In genomic region chr20:10590950-10591349, GRCh38 we compare ENCODE assay signal across 21 cellular contexts.
DNase-seq lines count a peak whose midpoint lies in the region; ATAC-seq, FAIRE-seq and TF ChIP-seq lines count a peak whose summit lies in the region.
"Had no signal": no experiment of that assay in that cellular context is flagged by ENCODE, and none has a peak within 500 bp of the region (broad histone marks: within the 10 kb centered on the region; RNA-seq: fewer than 3 reads in every experiment).

No MANE protein-coding gene starts in this region.

- H4K20me1 ChIP-seq in GM23248 (ENCODE audit: insufficient read depth) (no peaks in the 10 kb centered on the region), astrocyte (ENCODE audit: insufficient read depth, low read length) (no peaks in the 10 kb centered on the region)

- no peaks in the 10 kb centered on the region for H3K9me2 ChIP-seq in GM23248 (ENCODE audit: insufficient read depth)

- H3K9ac ChIP-seq in GM23248 (no peak overlapping the region), astrocyte (ENCODE audit: low read length) (no peak overlapping the region)

- intact Hi-C loops in sigmoid colon (cut with DNase I) = no loop called here

- H3K4me2 ChIP-seq in GM23248 (ENCODE audit: unreplicated experiment) = peak overlapping the region; percentile 9
- H3K4me2 ChIP-seq in astrocyte (ENCODE audit: low read length) = no peak overlapping the region

- H3K79me2 ChIP-seq in GM23248 (ENCODE audit: insufficient read depth) (no peaks in the 10 kb centered on the region), astrocyte (ENCODE audit: insufficient read depth, low read length) (no peaks in the 10 kb centered on the region)

- H3K9me3 Mint-ChIP-seq in astrocyte (ENCODE audit: unreplicated experiment) = no peaks in the 10 kb centered on the region
- H3K9me3 Mint-ChIP-seq: CD4-positive, alpha-beta T cell had no signal

- no peak overlapping the region for H2AFZ ChIP-seq in GM23248
- H2AFZ ChIP-seq in astrocyte (ENCODE audit: low read depth, low read length) = no peak overlapping the region

- no peaks in the 10 kb centered on the region for H3K27me3 Mint-ChIP-seq in astrocyte (ENCODE audit: low read depth, unreplicated experiment)
- H3K27me3 Mint-ChIP-seq: CD4-positive, alpha-beta T cell had no signal

- TF ChIP-seq POLR2A in sigmoid colon (IDR thresholded peaks at IDR 0.05) = no peak

- WGBS in GM23248 (ENCODE audit: low coverage in 1 of 2, low lambda C conversion rate in 2 of 2, missing lambda C conversion rate in 2 of 2), 2 experiments = 97 to 100% methylated on average over 1 of the region's 1 CpG
- WGBS in sigmoid colon, 2 donors = 96 to 98% methylated on average over 1 of the region's 1 CpG

- H3K4me3 ChIP-seq in GM23248 = no peak overlapping the region
- no peak overlapping the region for H3K4me3 ChIP-seq in astrocyte (ENCODE audit: insufficient read depth, low read depth, low read length)
- no peak overlapping the region for H3K4me3 ChIP-seq in sigmoid colon
- H3K4me3 ChIP-seq: mucosa of descending colon, vagina had no signal

- H3K27me3 ChIP-seq in GM23248 (replicated peaks; ENCODE audit: insufficient read depth) (no peaks in the 10 kb centered on the region), astrocyte (ENCODE audit: insufficient read depth, low read length) (no peaks in the 10 kb centered on the region), foreskin keratinocyte (no peaks in the 10 kb centered on the region), sigmoid colon (no peaks in the 10 kb centered on the region)
- H3K27me3 ChIP-seq: vagina had no signal

- H3K4me3 Mint-ChIP-seq in astrocyte (ENCODE audit: unreplicated experiment) = no peak overlapping the region
- H3K4me3 Mint-ChIP-seq: CD4-positive, alpha-beta T cell had no signal

- TF ChIP-seq CTCF in astrocyte (IDR thresholded peaks at IDR 0.05; ENCODE audit: insufficient read depth, low read depth, low read length) = no peak
- no peak for TF ChIP-seq CTCF in foreskin keratinocyte (conservative IDR thresholded peaks at IDR 0.05)
- TF ChIP-seq CTCF in sigmoid colon (IDR thresholded peaks at IDR 0.05) = no peak
- TF ChIP-seq CTCF in GM10266 (IDR thresholded peaks at IDR 0.05; ENCODE audit: control insufficient read depth, insufficient read depth, low read depth, missing control alignments) = no peak

- no peak overlapping the region for H3K27ac Mint-ChIP-seq in astrocyte (ENCODE audit: unreplicated experiment)
- H3K27ac Mint-ChIP-seq: CD4-positive, alpha-beta T cell had no signal

- H3K9me3 ChIP-seq in GM23248 (ENCODE audit: low read depth) (no peaks in the 10 kb centered on the region), astrocyte (ENCODE audit: insufficient read depth, low read depth, low read length) (no peaks in the 10 kb centered on the region), sigmoid colon (no peaks in the 10 kb centered on the region)
- H3K9me3 ChIP-seq: mucosa of descending colon, vagina had no signal

- peaks cover 5% of the 10 kb centered on the region; the same call in 1 of the 2 replicates for H3F3A ChIP-seq in GM23248 (ENCODE audit: insufficient read depth)

- no peaks in the 10 kb centered on the region for H3K36me3 ChIP-seq in GM23248 (ENCODE audit: low read depth)
- H3K36me3 ChIP-seq in astrocyte (ENCODE audit: insufficient read depth, low read length) = no peaks in the 10 kb centered on the region
- no peaks in the 10 kb centered on the region for H3K36me3 ChIP-seq in sigmoid colon
- H3K36me3 ChIP-seq: vagina had no signal

- peak; percentile 5 for FAIRE-seq in astrocyte (lab: Jason Lieb, UNC)
- FAIRE-seq: GM19239 had no signal

- H3K4me1 ChIP-seq in GM23248 (ENCODE audit: insufficient read depth) = peaks cover 28% of the 10 kb centered on the region
- peaks cover 14% of the 10 kb centered on the region for H3K4me1 ChIP-seq in astrocyte (ENCODE audit: insufficient read depth, low read length)
- H3K4me1 ChIP-seq in foreskin keratinocyte = peaks cover 47% of the 10 kb centered on the region
- H3K4me1 ChIP-seq in sigmoid colon = peaks cover 0 to 28% (median 24%) of the 10 kb centered on the region in 4 donors

- H3K36me3 Mint-ChIP-seq in astrocyte (ENCODE audit: low read depth, unreplicated experiment) = no peaks in the 10 kb centered on the region

- TF ChIP-seq EP300 in sigmoid colon (IDR thresholded peaks at IDR 0.05) = no peak

- no peak for DNase-seq in GM23248
- no peak for DNase-seq in astrocyte (ENCODE audit: low read depth)
- DNase-seq in foreskin keratinocyte = peak in 1 of 2 donors; percentile 62
- no peak for DNase-seq in sigmoid colon
- DNase-seq in midbrain (lab: John Stamatoyannopoulos, UW) = no peak
- no peak for DNase-seq in GM10266 (ENCODE audit: extremely low spot score)
- no peak for DNase-seq in activated CD8-positive, alpha-beta memory T cell treated with anti-CD3 and anti-CD28 coated beads, Interleukin-2, amount 50 U/mL, for 48 hours
- DNase-seq: activated CD4-positive, alpha-beta T cell treated with anti-CD3 and anti-CD28 coated beads for 48 hours; activated effector memory CD4-positive, alpha-beta T cell treated with Interleukin-2 at 50 U/mL for 16 hours; caudate nucleus; CD4-positive, alpha-beta T cell; GDM1; KG1; mucosa of descending colon; NCI-H1694 treated with DMSO at 0.1 percent for 48 hours; NCI-H69; retina; SIG-M5 had no signal

- ATAC-seq in foreskin keratinocyte (peak; percentile 26), HG02973 (IDR thresholded peaks at IDR 0.05; ENCODE audit: unreplicated experiment) (no peak)
- ATAC-seq: mucosa of descending colon had no signal

- peaks cover 18% of the 10 kb centered on the region for H3K4me1 Mint-ChIP-seq in astrocyte (ENCODE audit: low read depth, unreplicated experiment)

- in situ Hi-C loops in GM23248 (cut with MboI) = no loop called here

- no peak overlapping the region for H3K27ac ChIP-seq in GM23248
- H3K27ac ChIP-seq in astrocyte (ENCODE audit: low read depth, low read length) = peak overlapping the region; percentile 75
- H3K27ac ChIP-seq in foreskin keratinocyte = peak overlapping the region; percentile 93
- H3K27ac ChIP-seq in sigmoid colon = peak overlapping the region in 3 of 4 donors; percentile 22 to 57 (median 25)
- H3K27ac ChIP-seq: vagina had no signal
